ENCODE assay signal across 21 cellular contexts in the genomic region with DNA sequence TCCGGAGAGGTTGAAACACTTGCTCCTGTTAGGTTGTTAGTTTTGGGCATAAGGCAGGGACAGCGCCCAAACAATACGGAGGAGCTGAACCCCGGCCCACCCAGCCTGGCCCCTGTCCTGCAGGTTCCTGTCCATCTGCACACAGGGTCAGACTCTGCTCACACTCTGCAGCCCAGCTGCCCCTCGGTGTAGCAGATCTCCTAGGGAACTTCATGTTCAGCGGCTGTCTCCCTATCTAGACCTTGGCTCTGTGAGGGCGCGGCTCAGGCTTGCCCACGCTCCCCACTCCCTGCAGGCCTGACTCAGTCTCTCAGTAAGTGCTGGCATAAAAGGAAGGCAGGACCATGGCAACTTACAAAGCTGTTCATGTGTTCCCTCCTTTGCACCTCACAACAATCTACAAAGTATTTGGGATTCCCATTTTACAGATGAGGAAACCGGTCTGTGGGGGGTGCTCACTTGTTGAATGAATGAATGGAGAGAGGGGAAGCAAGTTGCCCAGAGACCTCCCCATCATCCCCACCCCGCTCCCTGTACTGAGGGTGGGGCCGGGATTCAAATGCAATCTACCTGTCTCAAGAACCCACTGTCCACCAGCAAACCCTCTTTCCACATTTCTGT. TPM values are rescaled to one million over a fixed set of nuclear protein-coding genes. Genes with fewer than 3 reads are reported as not detected.
"Had no signal": no experiment of that assay in that cellular context is flagged by ENCODE, and none has a peak within 500 bp of the region (broad histone marks: within the 10 kb centered on the region; RNA-seq: fewer than 3 reads in every experiment).

No MANE protein-coding gene starts in this region.

- H3K36me3 Mint-ChIP-seq: activated naive CD8-positive, alpha-beta T cell treated with anti-CD3 and anti-CD28 coated beads, Interleukin-2, amount 10 ng/mL, durations not matched to agents 7 days and 5 days; immature natural killer cell; neural progenitor cell; stimulated activated effector memory CD8-positive, alpha-beta T cell treated with anti-CD3 and anti-CD28 coated beads, Interleukin-12 subunit alpha, Interleukin-12 subunit beta, amount 100 ng/mL, for 72 hours had no signal

- DNase-seq: activated CD4-positive, alpha-beta T cell treated with anti-CD3 and anti-CD28 coated beads, Interleukin-2, amount 10 ng/mL, durations not matched to agents 24 days and 14 days; activated CD4-positive, CD25-positive, alpha-beta regulatory T cell; activated CD8-positive, alpha-beta memory T cell treated with anti-CD3 and anti-CD28 coated beads for 24 hours; activated naive CD8-positive, alpha-beta T cell treated with anti-CD3 and anti-CD28 coated beads, Interleukin-2, amount 10 ng/mL, durations not matched to agents 7 days and 5 days; brain microvascular endothelial cell; cerebellar nuclear complex; effector CD8-positive, alpha-beta T cell; esophagus squamous epithelium; glutamatergic neuron; immature natural killer cell; midbrain; retina had no signal

- H3K27ac Mint-ChIP-seq: activated CD4-positive, alpha-beta T cell treated with anti-CD3 and anti-CD28 coated beads, Interleukin-2, amount 10 ng/mL, durations not matched to agents 24 days and 14 days; activated naive CD8-positive, alpha-beta T cell treated with anti-CD3 and anti-CD28 coated beads, Interleukin-2, amount 10 ng/mL, durations not matched to agents 7 days and 5 days; immature natural killer cell; neural progenitor cell; stimulated activated effector memory CD8-positive, alpha-beta T cell treated with anti-CD3 and anti-CD28 coated beads, Interleukin-12 subunit alpha, Interleukin-12 subunit beta, amount 100 ng/mL, for 72 hours; T-helper 2 cell treated with Interferon-gamma antibody and Interleukin-4, amounts not matched to agents 5 μg/mL and 100 μg/mL, for 36 hours had no signal

- H3K9me3 Mint-ChIP-seq: activated CD4-positive, alpha-beta T cell treated with anti-CD3 and anti-CD28 coated beads, Interleukin-2, amount 10 ng/mL, durations not matched to agents 24 days and 14 days; activated naive CD8-positive, alpha-beta T cell treated with anti-CD3 and anti-CD28 coated beads, Interleukin-2, amount 10 ng/mL, durations not matched to agents 7 days and 5 days; immature natural killer cell; neural progenitor cell; stimulated activated effector memory CD8-positive, alpha-beta T cell treated with anti-CD3 and anti-CD28 coated beads, Interleukin-12 subunit alpha, Interleukin-12 subunit beta, amount 100 ng/mL, for 72 hours; T-helper 2 cell treated with Interferon-gamma antibody and Interleukin-4, amounts not matched to agents 5 μg/mL and 100 μg/mL, for 36 hours had no signal

- H3K9me3 ChIP-seq: esophagus squamous epithelium had no signal

- H3K27me3 Mint-ChIP-seq: activated CD4-positive, alpha-beta T cell treated with anti-CD3 and anti-CD28 coated beads, Interleukin-2, amount 10 ng/mL, durations not matched to agents 24 days and 14 days; activated naive CD8-positive, alpha-beta T cell treated with anti-CD3 and anti-CD28 coated beads, Interleukin-2, amount 10 ng/mL, durations not matched to agents 7 days and 5 days had no signal

- H3K27ac ChIP-seq: brain microvascular endothelial cell, esophagus squamous epithelium, neural progenitor cell, parathyroid adenoma had no signal

- H3K36me3 ChIP-seq: brain microvascular endothelial cell, esophagus squamous epithelium, neural progenitor cell had no signal

- H3K27me3 ChIP-seq: brain microvascular endothelial cell, esophagus squamous epithelium, neural progenitor cell had no signal

- H3K4me3 Mint-ChIP-seq: activated CD4-positive, alpha-beta T cell treated with anti-CD3 and anti-CD28 coated beads, Interleukin-2, amount 10 ng/mL, durations not matched to agents 24 days and 14 days; activated naive CD8-positive, alpha-beta T cell treated with anti-CD3 and anti-CD28 coated beads, Interleukin-2, amount 10 ng/mL, durations not matched to agents 7 days and 5 days; neural progenitor cell; stimulated activated effector memory CD8-positive, alpha-beta T cell treated with anti-CD3 and anti-CD28 coated beads, Interleukin-12 subunit alpha, Interleukin-12 subunit beta, amount 100 ng/mL, for 72 hours; T-helper 2 cell treated with Interferon-gamma antibody and Interleukin-4, amounts not matched to agents 5 μg/mL and 100 μg/mL, for 36 hours had no signal

- ATAC-seq: stimulated activated effector memory CD8-positive, alpha-beta T cell treated with anti-CD3 and anti-CD28 coated beads, Interleukin-12 subunit alpha, Interleukin-12 subunit beta, amount 100 ng/mL, for 72 hours had no signal

- H3K4me1 Mint-ChIP-seq: activated CD4-positive, alpha-beta T cell treated with anti-CD3 and anti-CD28 coated beads, Interleukin-2, amount 10 ng/mL, durations not matched to agents 24 days and 14 days; stimulated activated effector memory CD8-positive, alpha-beta T cell treated with anti-CD3 and anti-CD28 coated beads, Interleukin-12 subunit alpha, Interleukin-12 subunit beta, amount 100 ng/mL, for 72 hours had no signal

- H3K4me3 ChIP-seq: esophagus squamous epithelium, lung, neural progenitor cell had no signal

RNA-seq across cellular contexts. Expression of a gene that starts 49.1 kb away (rescaled TPM):
- total RNA-seq: activated CD4-positive, alpha-beta T cell treated with anti-CD3 and anti-CD28 coated beads, Interleukin-2, amount 10 ng/mL, durations not matched to agents 24 days and 14 days; activated naive CD8-positive, alpha-beta T cell treated with anti-CD3 and anti-CD28 coated beads, Interleukin-2, amount 10 ng/mL, durations not matched to agents 7 days and 5 days; endothelial cell of umbilical vein; fibroblast of villous mesenchyme; lung; myocyte; ureter had no signal
- polyA plus RNA-seq: endothelial cell of umbilical vein, immature natural killer cell had no signal
